Comparison of ENCODE assay signal across 18 cellular contexts in the genomic region with DNA sequence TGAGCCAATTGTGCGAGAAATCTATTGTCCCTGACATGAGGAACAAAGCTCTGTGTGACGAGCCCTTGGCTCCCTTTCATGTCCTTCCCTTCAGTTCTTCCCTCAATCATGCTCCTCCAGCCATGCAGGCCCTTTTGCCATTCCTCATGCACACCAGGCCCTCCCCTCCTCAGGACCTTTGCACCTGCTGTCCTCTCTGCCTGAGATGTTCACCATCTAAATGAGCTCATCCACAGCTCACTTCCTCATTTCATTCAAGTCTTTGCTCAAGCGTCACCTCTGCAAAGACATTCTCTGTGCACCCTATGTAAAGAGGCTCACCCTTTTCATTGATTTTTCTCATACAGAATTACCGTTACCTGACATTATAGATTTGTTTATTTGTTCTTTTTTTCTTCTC. TPM values are rescaled to one million over a fixed set of nuclear protein-coding genes. Genes with fewer than 3 reads are reported as not detected.
"Had no signal": no experiment of that assay in that cellular context is flagged by ENCODE, and none has a peak within 500 bp of the region (broad histone marks: within the 10 kb centered on the region; RNA-seq: fewer than 3 reads in every experiment).

No MANE protein-coding gene starts in this region.

- H3K4me3 ChIP-seq: body of pancreas, esophagus muscularis mucosa, left lung, transverse colon had no signal

- H3K4me1 ChIP-seq: esophagus muscularis mucosa, left lung, transverse colon had no signal

- H3K36me3 ChIP-seq: esophagus muscularis mucosa, left lung, transverse colon had no signal

- DNase-seq: activated CD4-positive, alpha-beta T cell treated with anti-CD3 and anti-CD28 coated beads, Interleukin-2, amount 10 ng/mL, durations not matched to agents 7 days and 5 days; activated naive CD8-positive, alpha-beta T cell treated with anti-CD3 and anti-CD28 coated beads for 36 hours; amygdala; body of pancreas; caudate nucleus; islet precursor cell; left lung; naive B cell; nucleus accumbens; posterior cingulate gyrus; retina; stimulated activated CD4-positive, alpha-beta T cell treated with anti-CD3 and anti-CD28 coated beads, Interleukin-15, amount 100 ng/mL, for 24 hours; stimulated activated CD4-positive, alpha-beta T cell treated with anti-CD3 and anti-CD28 coated beads, Interleukin-4, amount 100 ng/mL, for 24 hours; stimulated activated naive CD4-positive, alpha-beta T cell treated with Interleukin-2 at 50 U/mL for 16 hours; transverse colon had no signal

- H3K9me3 ChIP-seq: body of pancreas, esophagus muscularis mucosa, left lung, transverse colon had no signal

- H3K27ac ChIP-seq: body of pancreas, esophagus muscularis mucosa, left lung, transverse colon had no signal

- ATAC-seq: body of pancreas, left lung had no signal

- FAIRE-seq: colon had no signal

RNA-seq across cellular contexts. Expression of a gene that starts 43.7 kb away (rescaled TPM):
- total RNA-seq: activated CD4-positive, alpha-beta T cell treated with anti-CD3 and anti-CD28 coated beads, Interleukin-2, amount 10 ng/mL, durations not matched to agents 7 days and 5 days; activated naive CD8-positive, alpha-beta T cell treated with anti-CD3 and anti-CD28 coated beads for 36 hours; body of pancreas; esophagus muscularis mucosa; mononuclear cell; transverse colon had no signal
